Comparison of ENCODE assay signal across 17 cellular contexts in genomic region chr16:1080801-1081733, GRCh38. TPM values are rescaled to one million over a fixed set of nuclear protein-coding genes. Genes with fewer than 3 reads are reported as not detected.
DNase-seq lines count a peak whose midpoint lies in the region; ATAC-seq and TF ChIP-seq lines count a peak whose summit lies in the region.
"Had no signal": no experiment of that assay in that cellular context is flagged by ENCODE, and none has a peak within 500 bp of the region (broad histone marks: within the 10 kb centered on the region; RNA-seq: fewer than 3 reads in every experiment).

No MANE protein-coding gene starts in this region.

- H3K36me3 ChIP-seq in HEK293 (ENCODE audit: control insufficient read depth in 2 of 2, insufficient read depth in 1 of 2, low read length in 2 of 2), result no peaks in the 10 kb centered on the region
- H3K36me3 ChIP-seq in thoracic aorta, result no peaks in the 10 kb centered on the region
- H3K36me3 ChIP-seq: BE2C, MG63 had no signal

- POLR2A ChIA-PET in HEK293 (lab: Yijun Ruan, JAX), result interaction anchor here (0.6 kb wide), 2 partner anchors 305 to 704 kb away, joined by 4 read pairs; no protein-coding TSS in a partner anchor

- ATAC-seq in thoracic aorta (ENCODE audit: insufficient number of reproducible peaks, low FRiP score, low read depth), result no peak
- ATAC-seq: CD8-positive, alpha-beta T cell had no signal

- H3K4me1 ChIP-seq in HEK293 (ENCODE audit: control insufficient read depth, insufficient read depth, low read length), result peaks cover 12% of the 10 kb centered on the region
- H3K4me1 ChIP-seq in thoracic aorta (ENCODE audit: control insufficient read depth in 1 of 2, low read depth in 2 of 2), result peaks cover 46 to 72% of the 10 kb centered on the region in 2 donors

- CTCF ChIA-PET in HEK293 (lab: Yijun Ruan, JAX), result interaction anchor here (0.6 kb wide), 1 partner anchor 423 kb away, joined by 5 read pairs; no protein-coding TSS in a partner anchor

- no peak for TF ChIP-seq CTCF in HEK293 (tag by site-specific recombination; IDR thresholded peaks at IDR 0.05)
- no peak for TF ChIP-seq CTCF in VCaP (conservative IDR thresholded peaks at IDR 0.05)
- no peak for TF ChIP-seq CTCF in thoracic aorta (IDR thresholded peaks at IDR 0.05)

- no peak overlapping the region for H3K27ac ChIP-seq in HEK293 (ENCODE audit: extremely low read depth, low read depth, low read length)
- peak overlapping the region; percentile 96 for H3K27ac ChIP-seq in VCaP
- H3K27ac ChIP-seq in thoracic aorta, result peak overlapping the region in 1 of 2 donors; percentile 30
- H3K27ac ChIP-seq: GM23248, SK-N-MC had no signal

- H3K27me3 ChIP-seq in thoracic aorta (replicated peaks; ENCODE audit: insufficient read depth), result no peaks in the 10 kb centered on the region

- no peaks in the 10 kb centered on the region for H3K9me3 ChIP-seq in HEK293 (ENCODE audit: control insufficient read depth, insufficient read depth, low read depth, low read length)
- H3K9me3 ChIP-seq in thoracic aorta, result peaks cover 13% of the 10 kb centered on the region

- peak; percentile 67 for DNase-seq in iPS-NIHi7 (ENCODE audit: extremely low spot score)
- no peak for DNase-seq in thoracic aorta (ENCODE audit: low spot score)
- no peak for DNase-seq in NCI-H1417 treated with DMSO at 0.1 percent for 48 hours (lab: John Stamatoyannopoulos, UW)
- no peak for DNase-seq in NCI-H146 treated with DMSO at 0.1 percent for 48 hours (lab: John Stamatoyannopoulos, UW; ENCODE audit: unreplicated experiment)
- DNase-seq in activated CD4-positive, CD25-positive, alpha-beta regulatory T cell treated with anti-CD3 and anti-CD28 coated beads, Interleukin-2, amount 50 U/mL, for 72 hours, result no peak
- DNase-seq: BE2C; CD8-positive, alpha-beta T cell; GF-D8; GM23248; MG63; NCI-H2029; NCI-H524; NK-92 treated with Interleukin-12 subunit alpha and Interleukin-12 subunit beta, amount 100 ng/mL, for 24 hours; OCI-M1 had no signal

- H3K4me3 ChIP-seq in HEK293 (ENCODE audit: low read depth, low read length), result no peak overlapping the region
- peak overlapping the region; percentile 13 for H3K4me3 ChIP-seq in thoracic aorta
- H3K4me3 ChIP-seq: GM23248, MG63, SK-N-MC had no signal

TF ChIP-seq in HEK293, 187 proteins besides CTCF, POLR2A, EP300 and RAD21 (continues in another document):
- no peak for TF ChIP-seq ZNF292 (tag by site-specific recombination; IDR thresholded peaks at IDR 0.05; ENCODE audit: borderline replicate concordance, low read depth)
- no peak for TF ChIP-seq SCRT1 (tag by site-specific recombination; IDR thresholded peaks at IDR 0.05; ENCODE audit: borderline replicate concordance)
- TF ChIP-seq ZNF664 (tag by site-specific recombination; IDR thresholded peaks at IDR 0.05), result no peak
- TF ChIP-seq PRDM4 (tag by site-specific recombination; IDR thresholded peaks at IDR 0.05), result no peak
- no peak for TF ChIP-seq GFI1B (tag by site-specific recombination; IDR thresholded peaks at IDR 0.05)
- TF ChIP-seq BCL11A (tag by site-specific recombination; IDR thresholded peaks at IDR 0.05; ENCODE audit: low read depth), result no peak
- TF ChIP-seq ZBTB49 (tag by site-specific recombination; IDR thresholded peaks at IDR 0.05; ENCODE audit: low read depth), result no peak
- peak; percentile 73 for TF ChIP-seq ZFHX2 (tag by site-specific recombination; conservative IDR thresholded peaks at IDR 0.05)
- no peak for TF ChIP-seq ZNF707 (tag by site-specific recombination; IDR thresholded peaks at IDR 0.05)
- TF ChIP-seq ZNF670 (tag by site-specific recombination; IDR thresholded peaks at IDR 0.05; ENCODE audit: low read depth), result no peak
- no peak for TF ChIP-seq BCL11B (tag by site-specific recombination; IDR thresholded peaks at IDR 0.05; ENCODE audit: low read depth)
- no peak for TF ChIP-seq PRDM6 (tag by site-specific recombination; IDR thresholded peaks at IDR 0.05)
- TF ChIP-seq KLF10 (tag by site-specific recombination; IDR thresholded peaks at IDR 0.05), result no peak
- TF ChIP-seq SP2 (tag by site-specific recombination; IDR thresholded peaks at IDR 0.05), result peak; percentile 17; the same call in 1 of the 2 replicates
- TF ChIP-seq ZNF830 (tag by site-specific recombination; IDR thresholded peaks at IDR 0.05; ENCODE audit: low read depth), result no peak
- TF ChIP-seq ZNF704 (tag by site-specific recombination; IDR thresholded peaks at IDR 0.05), result no peak
- TF ChIP-seq ZNF626 (tag by site-specific recombination; IDR thresholded peaks at IDR 0.05), result no peak
- no peak for TF ChIP-seq ZNF777 (tag by site-specific recombination; IDR thresholded peaks at IDR 0.05; ENCODE audit: borderline replicate concordance)
- TF ChIP-seq EGR2 (tag by site-specific recombination; IDR thresholded peaks at IDR 0.05; ENCODE audit: low read depth), result peak; percentile 60; the same call in 1 of the 2 replicates

RNA-seq across cellular contexts. Expression of gene SSTR5, which starts 8.5 kb away (rescaled TPM):
- total RNA-seq in thoracic aorta, result 1 to 10 TPM; 3.0 to 3.8 TPM
- total RNA-seq: CD8-positive, alpha-beta T cell; GM23248 had no signal

RNA-seq across cellular contexts. Expression of gene C1QTNF8, which starts 15.0 kb away (rescaled TPM):
- total RNA-seq in thoracic aorta, result 1 to 10 TPM; 4.3 to 7.0 TPM
- total RNA-seq: CD8-positive, alpha-beta T cell; GM23248 had no signal
